In genomic region chr16:13335894-13336293, GRCh38 we compare ENCODE assay signal across 27 cellular contexts.
"Had no signal": no experiment of that assay in that cellular context is flagged by ENCODE, and none has a peak within 500 bp of the region (broad histone marks: within the 10 kb centered on the region; RNA-seq: fewer than 3 reads in every experiment).

No MANE protein-coding gene starts in this region.

- FAIRE-seq: urothelium cell line had no signal

- H3K4me2 ChIP-seq: hepatocyte had no signal

- DNase-seq: activated CD4-positive, alpha-beta memory T cell treated with anti-CD3 and anti-CD28 coated beads for 36 hours; activated CD4-positive, alpha-beta T cell treated with anti-CD3 and anti-CD28 coated beads, Interleukin-2, amount 10 ng/mL, durations not matched to agents 24 days and 14 days; activated CD4-positive, CD25-positive, alpha-beta regulatory T cell treated with anti-CD3 and anti-CD28 coated beads, Interleukin-2, amount 50 U/mL, for 72 hours; activated CD8-positive, alpha-beta memory T cell treated with anti-CD3 and anti-CD28 coated beads, Interleukin-2, amount 50 U/mL, for 4 hours; activated gamma-delta T cell treated with Interleukin-2 at 50 U/mL for 16 hours; activated naive CD8-positive, alpha-beta T cell treated with anti-CD3 and anti-CD28 coated beads, Interleukin-2, amount 50 U/mL, for 24 hours; activated T-cell treated with anti-CD3 and anti-CD28 coated beads, Interleukin-2, amount 50 U/mL, for 24 hours; endodermal cell; foreskin keratinocyte; islet precursor cell; left ventricle myocardium inferior; mucosa of descending colon; posterior cingulate gyrus; right cardiac atrium; spleen; stimulated activated CD4-positive, alpha-beta T cell treated with anti-CD3 and anti-CD28 coated beads, Interleukin-2, amount 100 ng/mL, for 48 hours; stimulated activated naive CD8-positive, alpha-beta T cell treated with anti-CD3 and anti-CD28 coated beads, Interleukin-15, Interleukin-2, amounts not matched to agents 100 U/mL and 50 U/mL, for 24 hours; T-helper 17 cell; T1000; testis; trophoblast cell had no signal

- H2AFZ ChIP-seq: hepatocyte had no signal

- H3K9me3 ChIP-seq: esophagus muscularis mucosa, left ventricle myocardium inferior, spleen, testis had no signal

- H3K27me3 ChIP-seq: esophagus muscularis mucosa, foreskin keratinocyte, hepatocyte, spleen, testis had no signal

- ATAC-seq: activated naive CD8-positive, alpha-beta T cell treated with anti-CD3 and anti-CD28 coated beads, Interleukin-2, amount 50 U/mL, for 24 hours; activated T-helper 17 cell treated with anti-CD3 and anti-CD28 coated beads, Interleukin-2, amount 50 U/mL, for 72 hours; foreskin keratinocyte; mucosa of descending colon; natural killer cell treated with Interleukin-12 subunit alpha and Interleukin-12 subunit beta and Interleukin-15 and Interleukin-18, amount 100 ng/mL, for 72 hours; right cardiac atrium; stimulated activated naive CD8-positive, alpha-beta T cell treated with anti-CD3 and anti-CD28 coated beads, Interleukin-15, Interleukin-2, amounts not matched to agents 100 U/mL and 50 U/mL, for 24 hours; T-helper 17 cell had no signal

- H3K4me3 ChIP-seq: esophagus muscularis mucosa, hepatocyte, left ventricle myocardium inferior, lung, mucosa of descending colon, spleen, testis had no signal

- H3K4me1 ChIP-seq: esophagus muscularis mucosa, foreskin keratinocyte, left ventricle myocardium inferior, spleen, testis had no signal

- H3K36me3 ChIP-seq: esophagus muscularis mucosa, left ventricle myocardium inferior, spleen had no signal

- H3K79me2 ChIP-seq: hepatocyte had no signal

- H3K27ac ChIP-seq: esophagus muscularis mucosa, foreskin keratinocyte, hepatocyte, left ventricle myocardium inferior, spleen, testis had no signal
